In genomic region chr17:57861000-57861736, GRCh38 we compare ENCODE assay signal across 8 cellular contexts. TPM values are rescaled to one million over a fixed set of nuclear protein-coding genes. Genes with fewer than 3 reads are reported as not detected.
DNase-seq lines count a peak whose midpoint lies in the region; ATAC-seq, FAIRE-seq and TF ChIP-seq lines count a peak whose summit lies in the region.

No MANE protein-coding gene starts in this region.

- DNase-seq in ACHN = peak; percentile 43
- peak; percentile 55 for DNase-seq in GM13976 (ENCODE audit: low spot score)
- DNase-seq in RWPE1 (ENCODE audit: low spot score) = no peak
- peak; percentile 58 to 64 (median 62) for DNase-seq in K562 (ENCODE audit: extremely low read depth in 1 of 4, low spot score in 3 of 4)

- H3K27me3 ChIP-seq in K562 (ENCODE audit: control insufficient read depth in 2 of 2, insufficient read depth in 2 of 2, low read length in 2 of 2) (peaks cover 0 to 8% of the 10 kb centered on the region in 2 experiments; a peak in 1 of 5 replicates), skeletal muscle tissue (ENCODE audit: control insufficient read depth in 3 of 3, insufficient read depth in 3 of 3, low read length in 3 of 3) (no peaks in the 10 kb centered on the region)

- POLR2A ChIA-PET in RWPE1 (lab: Yijun Ruan, JAX; ENCODE audit: low non-redundant PET) = interaction anchor here (0.5 kb wide), 1 partner anchor 135 kb away, joined by 4 read pairs; no protein-coding TSS in a partner anchor
- POLR2A ChIA-PET in K562 (lab: Yijun Ruan, JAX) = interaction anchor here (0.6 to 2.5 kb wide), 7 partner anchors 10 to 296 kb away, joined by 3 to 8 read pairs (median 4); no protein-coding TSS in a partner anchor

- peak overlapping the region; percentile 79 for H2AFZ ChIP-seq in K562 (ENCODE audit: low read depth, low read length)

- no peaks in the 10 kb centered on the region for H4K20me1 ChIP-seq in K562 (replicated peaks; ENCODE audit: control insufficient read depth, insufficient read depth, low read length)

- H3K27ac ChIP-seq in RWPE1 (peak overlapping the region; percentile 79), K562 (ENCODE audit: extremely low read depth, low read depth, low read length) (no peak overlapping the region), skeletal muscle tissue (ENCODE audit: low read depth, low read length) (peak overlapping the region; percentile 83)

- CTCF ChIA-PET in RWPE1 (lab: Yijun Ruan, JAX) (interaction anchor here (0.6 to 1.2 kb wide), 6 partner anchors 25 to 236 kb away, joined by 3 to 4 read pairs (median 4); no protein-coding TSS in a partner anchor), K562 (lab: Yijun Ruan, JAX; ENCODE audit: low intra/inter-chr PET ratio) (no interaction called here)

- H3K4me2 ChIP-seq in K562 (ENCODE audit: insufficient read depth, low read length) = peak overlapping the region; percentile 55; the same call in 1 of the 2 replicates

- in situ Hi-C loops in ACHN (cut with HindIII; ENCODE audit: low pct_ligation_motif_present, low pct_unique_long_range_greater_than_20kb, low sequenced_read_pairs) = no loop called here
- in situ Hi-C loops in GM13976 (cut with MboI; ENCODE audit: low sequenced_read_pairs, unreplicated experiment) = no loop called here
- in situ Hi-C loops in K562 (cut with MboI) = no loop called here

- no peaks in the 10 kb centered on the region for H3K9me1 ChIP-seq in K562 (ENCODE audit: control insufficient read depth, insufficient read depth, low read length)

- no peak for TF ChIP-seq EP300 in K562 (IDR thresholded peaks at IDR 0.05; ENCODE audit: low read length)

- H3K4me1 ChIP-seq in K562 (replicated peaks in 1 of 2; ENCODE audit: control insufficient read depth in 2 of 2, insufficient read depth in 2 of 2, low read length in 2 of 2) = peaks cover 12 to 28% of the 10 kb centered on the region in 2 experiments
- H3K4me1 ChIP-seq in skeletal muscle tissue (ENCODE audit: control insufficient read depth in 3 of 3, insufficient read depth in 3 of 3, low read length in 3 of 3) = peaks cover 44 to 63% (median 54%) of the 10 kb centered on the region in 3 donors

- no peaks in the 10 kb centered on the region for H3K36me3 ChIP-seq in K562 (ENCODE audit: control insufficient read depth, insufficient read depth, low read length)
- peaks cover 5 to 15% (median 9%) of the 10 kb centered on the region in 3 donors for H3K36me3 ChIP-seq in skeletal muscle tissue (ENCODE audit: control insufficient read depth in 3 of 3, insufficient read depth in 3 of 3, low read length in 3 of 3)

- ATAC-seq in K562 = peak; percentile 74
- no peak for ATAC-seq in GM18870 (IDR thresholded peaks at IDR 0.05; ENCODE audit: unreplicated experiment)
- ATAC-seq in HG03432 (IDR thresholded peaks at IDR 0.05; ENCODE audit: unreplicated experiment) = no peak

- intact Hi-C loops in K562 (cut with micrococcal nuclease) = no loop called here

- H3K9ac ChIP-seq in K562 (ENCODE audit: insufficient read depth in 1 of 2, low read depth in 2 of 2, low read length in 2 of 2) (peak overlapping the region in 1 of 2 experiments; percentile 75; a peak in 1 of 4 replicates), skeletal muscle tissue (ENCODE audit: low read depth in 1 of 3, low read length in 3 of 3) (peak overlapping the region; percentile 76 to 87 (median 87))

- TF ChIP-seq CTCF in GM13976 (IDR thresholded peaks at IDR 0.05; ENCODE audit: borderline replicate concordance, control extremely low read depth, extremely low read depth, insufficient read depth, missing control alignments) = no peak
- no peak for TF ChIP-seq CTCF in RWPE1 (conservative IDR thresholded peaks at IDR 0.05; ENCODE audit: low read depth)
- TF ChIP-seq CTCF in K562 (IDR thresholded peaks at IDR 0.05 in 2 of 3, conservative IDR thresholded peaks at IDR 0.05 in 1 of 3; ENCODE audit: insufficient read depth in 2 of 3, low read depth in 1 of 3, low read length in 3 of 3) = no peak

- FAIRE-seq in K562 (lab: Jason Lieb, UNC) = peak; percentile 88

- no peaks in the 10 kb centered on the region for H3K9me3 ChIP-seq in K562 (replicated peaks; ENCODE audit: control insufficient read depth, insufficient read depth, low read depth, low read length)
- no peaks in the 10 kb centered on the region for H3K9me3 ChIP-seq in iPS-18c (ENCODE audit: control insufficient read depth, insufficient read depth, low read length)
- H3K9me3 ChIP-seq in skeletal muscle tissue (ENCODE audit: control insufficient read depth in 3 of 3, low read length in 3 of 3) = no peaks in the 10 kb centered on the region

- H3K4me3 ChIP-seq in K562 (no peak overlapping the region), iPS-18c (ENCODE audit: insufficient read depth, low read depth, low read length) (peak overlapping the region; percentile 46), skeletal muscle tissue (ENCODE audit: low read length in 3 of 3) (peak overlapping the region; percentile 67 to 75 (median 73))

- no peaks in the 10 kb centered on the region for H3K79me2 ChIP-seq in K562 (ENCODE audit: control insufficient read depth, insufficient read depth, low read length)

- TF ChIP-seq RAD21 in K562 (CRISPR knock-in tag; conservative IDR thresholded peaks at IDR 0.05 in 1 of 2, IDR thresholded peaks at IDR 0.05 in 1 of 2) = no peak

- WGBS in K562 (ENCODE audit: insufficient coverage, low coverage, missing lambda C conversion rate) = 26% methylated on average over 26 of the region's 28 CpGs

- BruUV-seq in K562 (replicated peaks; lab: Mats Ljungman, UMichigan) = no TSS peak

- TF ChIP-seq POLR2A in K562 (conservative IDR thresholded peaks at IDR 0.05) = no peak

TF ChIP-seq in K562, 482 proteins besides CTCF, POLR2A, EP300 and RAD21 (continues in another document):
- TF ChIP-seq MYBL2 (IDR thresholded peaks at IDR 0.05; ENCODE audit: low read depth) = no peak
- no peak for TF ChIP-seq MYBL2 (CRISPR knock-in tag; IDR thresholded peaks at IDR 0.05; ENCODE audit: borderline replicate concordance)
- TF ChIP-seq TCF3 (CRISPR knock-in tag; IDR thresholded peaks at IDR 0.05) = no peak
- TF ChIP-seq LEF1 (IDR thresholded peaks at IDR 0.05) = peak; percentile 96
- peak; percentile 52; the same call in 1 of the 2 replicates for TF ChIP-seq SOX6 (IDR thresholded peaks at IDR 0.05)
- no peak for TF ChIP-seq KLF13 (tag; IDR thresholded peaks at IDR 0.05; ENCODE audit: borderline replicate concordance, low read depth)
- TF ChIP-seq NKRF (IDR thresholded peaks at IDR 0.05; ENCODE audit: borderline replicate concordance) = no peak
- TF ChIP-seq ZNF165 (CRISPR knock-in tag; IDR thresholded peaks at IDR 0.05; ENCODE audit: borderline replicate concordance) = no peak
- TF ChIP-seq VEZF1 (CRISPR knock-in tag; IDR thresholded peaks at IDR 0.05) = peak; percentile 38; the same call in 1 of the 2 replicates

RNA-seq across cellular contexts. Expression of gene MRPS23, which starts 11.3 kb away (rescaled TPM):
- total RNA-seq in K562 (2011; cell fraction: chromatin; rRNA removed; ENCODE audit: low replicate concordance) = 21.2 and 27.1 TPM in 2 replicates
- 25.8 and 32.0 TPM in 2 replicates for total RNA-seq in K562 (2011; cell fraction: nucleolus; rRNA removed)
- total RNA-seq in K562 (2011; cell fraction: nucleoplasm; rRNA removed) = 25.9 and 39.0 TPM in 2 replicates
- total RNA-seq in K562 (2014; rRNA removed) (59.1 and 83.0 TPM in 2 replicates), K562 (2014; rRNA removed; fragmentation: Illumina TruSeq; extraction: Trizol) (109 and 125 TPM in 2 replicates), K562 (2015; rRNA removed; fragmentation: Illumina TruSeq; extraction: Trizol) (98.8 and 100.0 TPM in 2 replicates), K562 (2021) (91.4 and 96.4 TPM in 2 replicates), skeletal muscle tissue (10.4 TPM)
- polyA plus RNA-seq in K562 (2011; rRNA removed) (63.6 and 79.0 TPM in 2 replicates), K562 (2014; fragmentation: Illumina TruSeq; extraction: Trizol) (92.9 and 114 TPM in 2 replicates), K562 (2014; fragmentation: Nextera tagmentation; extraction: Ambion mirVana) (100 to 1,000 TPM; 233 to 298 TPM), K562 (2014; rRNA removed) (105 and 127 TPM in 2 replicates)
- 45.9 and 48.1 TPM in 2 replicates for polyA plus RNA-seq in K562 (2011; cell fraction: cytosol; rRNA removed)
- 25.2 and 27.4 TPM in 2 replicates for polyA plus RNA-seq in K562 (2011; cell fraction: nucleus; rRNA removed)
- polyA plus RNA-seq in K562 (2012) = 77.9 and 112 TPM in 2 replicates
- polyA minus RNA-seq in K562 (2011; rRNA and poly(A)+ RNA removed) = 31.4 and 34.5 TPM in 2 replicates
- 10.7 and 18.7 TPM in 2 replicates for polyA minus RNA-seq in K562 (2011; cell fraction: cytosol; rRNA and poly(A)+ RNA removed)
- 17.2 and 32.8 TPM in 2 replicates for polyA minus RNA-seq in K562 (2011; cell fraction: nucleus; rRNA and poly(A)+ RNA removed)
